In genomic region chr21:40851749-40852148, GRCh38 we compare ENCODE assay signal across 28 cellular contexts. TPM values are rescaled to one million over a fixed set of nuclear protein-coding genes. Genes with fewer than 3 reads are reported as not detected.
"Had no signal": no experiment of that assay in that cellular context is flagged by ENCODE, and none has a peak within 500 bp of the region (broad histone marks: within the 10 kb centered on the region; RNA-seq: fewer than 3 reads in every experiment).

No MANE protein-coding gene starts in this region.

- H3K4me3 Mint-ChIP-seq: dendritic cell treated with granulocyte-macrophage colony-stimulating factor and Interleukin-4, amounts not matched to agents 40 ng/mL and 50 ng/mL, for 4 days; effector memory CD8-positive, alpha-beta T cell; mesothelial cell of epicardium had no signal

- DNase-seq: cerebellar nuclear complex; colonic mucosa; cortex of kidney; effector CD8-positive, alpha-beta T cell; effector memory CD8-positive, alpha-beta T cell; esophagus squamous epithelium; foreskin fibroblast; foreskin melanocyte; gastrocnemius medialis; glutamatergic neuron; head of caudate nucleus; heart right ventricle; hippocampal formation; left cardiac atrium; left ventricle myocardium superior; lower lobe of right lung; mesenchymal stem cell; mucosa of descending colon had no signal

- H3K27ac ChIP-seq: colonic mucosa, esophagus squamous epithelium, gastrocnemius medialis, heart right ventricle, lower lobe of right lung had no signal

- ATAC-seq: effector memory CD8-positive, alpha-beta T cell; gastrocnemius medialis; heart right ventricle; left cardiac atrium; left ventricle myocardium superior; lower lobe of right lung; mucosa of descending colon had no signal

- H3K9me3 Mint-ChIP-seq: mesothelial cell of epicardium had no signal

- H3K4me3 ChIP-seq: colonic mucosa, esophagus squamous epithelium, gastrocnemius medialis, heart right ventricle, lower lobe of right lung, mucosa of descending colon had no signal

- H3K36me3 ChIP-seq: colonic mucosa, esophagus squamous epithelium, gastrocnemius medialis, heart right ventricle, lower lobe of right lung had no signal

- H3K36me3 Mint-ChIP-seq: mesothelial cell of epicardium had no signal

- H3K4me1 ChIP-seq: colonic mucosa, gastrocnemius medialis, heart right ventricle, lower lobe of right lung had no signal

- H3K9me3 ChIP-seq: colonic mucosa, esophagus squamous epithelium, gastrocnemius medialis, lower lobe of right lung, mucosa of descending colon had no signal

- H3K27ac Mint-ChIP-seq: dendritic cell treated with granulocyte-macrophage colony-stimulating factor and Interleukin-4, amounts not matched to agents 40 ng/mL and 50 ng/mL, for 4 days; effector memory CD8-positive, alpha-beta T cell; mesothelial cell of epicardium had no signal

RNA-seq across cellular contexts. Expression of gene DSCAM, which starts 4.8 kb away (rescaled TPM):
- total RNA-seq: chondrocyte, dermis microvascular lymphatic vessel endothelial cell, endothelial cell of umbilical vein, glomerular endothelial cell, left cardiac atrium, left ventricle myocardium superior, lower leg skin, lung microvascular endothelial cell, mesenteric fat pad, mesothelial cell of epicardium, myocyte had no signal
- polyA plus RNA-seq: endothelial cell of umbilical vein had no signal
